In the genomic region with DNA sequence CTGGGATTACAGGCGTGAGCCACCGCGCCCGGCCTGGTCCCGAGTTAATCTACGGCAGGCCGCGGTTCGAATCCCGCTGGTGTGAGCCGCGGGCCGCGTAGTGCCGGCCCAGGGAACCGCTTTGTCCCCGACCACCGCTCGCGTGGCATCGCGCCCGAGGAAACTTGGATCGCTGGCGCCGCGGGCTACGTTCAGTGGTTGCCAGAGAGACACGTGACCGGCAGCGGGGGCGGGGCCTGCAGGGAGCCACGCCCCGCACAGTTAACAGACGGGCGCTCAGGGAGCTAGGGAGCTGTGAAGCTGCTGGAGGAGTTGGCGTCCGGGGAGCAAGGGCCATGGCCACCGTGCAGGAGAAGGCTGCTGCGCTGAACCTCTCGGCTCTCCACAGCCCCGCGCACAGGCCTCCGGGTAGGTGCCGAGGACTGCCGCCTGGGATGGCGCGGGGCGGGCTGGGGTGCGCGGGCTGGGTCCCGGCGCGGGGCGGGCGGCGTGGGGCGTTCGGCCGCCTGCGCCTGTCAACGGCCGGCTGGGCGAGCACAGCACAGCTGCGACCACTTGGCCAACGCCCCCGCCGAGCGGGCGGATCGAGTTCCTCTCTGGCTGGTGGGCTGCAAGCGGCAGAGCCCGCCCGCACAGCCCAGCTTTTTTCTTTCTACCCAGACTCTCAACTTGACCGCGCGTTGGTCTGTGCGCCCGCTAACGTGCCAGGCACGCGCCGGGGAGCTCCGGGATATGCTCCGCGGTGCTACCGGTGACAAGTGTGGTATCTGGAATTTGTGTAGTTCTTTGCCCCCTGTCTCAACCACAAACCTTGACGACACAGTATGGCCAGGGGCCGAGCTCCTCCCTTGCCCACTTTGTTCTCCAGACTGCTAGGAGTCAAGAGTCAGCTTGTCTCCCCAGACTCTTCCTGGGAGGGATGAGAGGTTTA, we compare ENCODE assay signal across 1 cellular context.
TF ChIP-seq lines count a peak whose summit lies in the region.

TSS of gene DEPDC7 (plus strand) at position 258 of the 931 bp plus-strand sequence. CDS start at position 336, 78 bp downstream.

TF ChIP-seq in HEK293, 187 proteins besides CTCF, POLR2A, EP300 and RAD21 (continued from another document and continues in another):
- TF ChIP-seq, protein P1, sequence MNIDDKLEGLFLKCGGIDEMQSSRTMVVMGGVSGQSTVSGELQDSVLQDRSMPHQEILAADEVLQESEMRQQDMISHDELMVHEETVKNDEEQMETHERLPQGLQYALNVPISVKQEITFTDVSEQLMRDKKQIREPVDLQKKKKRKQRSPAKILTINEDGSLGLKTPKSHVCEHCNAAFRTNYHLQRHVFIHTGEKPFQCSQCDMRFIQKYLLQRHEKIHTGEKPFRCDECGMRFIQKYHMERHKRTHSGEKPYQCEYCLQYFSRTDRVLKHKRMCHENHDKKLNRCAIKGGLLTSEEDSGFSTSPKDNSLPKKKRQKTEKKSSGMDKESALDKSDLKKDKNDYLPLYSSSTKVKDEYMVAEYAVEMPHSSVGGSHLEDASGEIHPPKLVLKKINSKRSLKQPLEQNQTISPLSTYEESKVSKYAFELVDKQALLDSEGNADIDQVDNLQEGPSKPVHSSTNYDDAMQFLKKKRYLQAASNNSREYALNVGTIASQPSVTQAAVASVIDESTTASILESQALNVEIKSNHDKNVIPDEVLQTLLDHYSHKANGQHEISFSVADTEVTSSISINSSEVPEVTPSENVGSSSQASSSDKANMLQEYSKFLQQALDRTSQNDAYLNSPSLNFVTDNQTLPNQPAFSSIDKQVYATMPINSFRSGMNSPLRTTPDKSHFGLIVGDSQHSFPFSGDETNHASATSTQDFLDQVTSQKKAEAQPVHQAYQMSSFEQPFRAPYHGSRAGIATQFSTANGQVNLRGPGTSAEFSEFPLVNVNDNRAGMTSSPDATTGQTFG (tag by site-specific recombination; IDR thresholded peaks at IDR 0.05; ENCODE audit: borderline replicate concordance): no peak
- no peak for TF ChIP-seq KLF7 (tag by site-specific recombination; IDR thresholded peaks at IDR 0.05; ENCODE audit: borderline replicate concordance)
- TF ChIP-seq ZNF580 (tag by site-specific recombination; IDR thresholded peaks at IDR 0.05): peak; percentile 82; the same call in 1 of the 2 replicates
- TF ChIP-seq ZNF830 (tag by site-specific recombination; IDR thresholded peaks at IDR 0.05; ENCODE audit: low read depth): no peak
- TF ChIP-seq ZBTB21 (tag by site-specific recombination; IDR thresholded peaks at IDR 0.05): no peak
- TF ChIP-seq HIC1 (tag by site-specific recombination; IDR thresholded peaks at IDR 0.05): peak; percentile 92
- TF ChIP-seq SP3 (tag by site-specific recombination; IDR thresholded peaks at IDR 0.05): peak; percentile 78
- no peak for TF ChIP-seq ZXDB (tag by site-specific recombination; IDR thresholded peaks at IDR 0.05)
- no peak for TF ChIP-seq ZNF114 (tag by site-specific recombination; IDR thresholded peaks at IDR 0.05)
- no peak for TF ChIP-seq ZNF223 (tag by site-specific recombination; IDR thresholded peaks at IDR 0.05)
- peak; percentile 71; the same call in 1 of the 2 replicates for TF ChIP-seq ZNF501 (tag by site-specific recombination; IDR thresholded peaks at IDR 0.05)
- no peak for TF ChIP-seq ZNF529 (tag by site-specific recombination; IDR thresholded peaks at IDR 0.05; ENCODE audit: insufficient replicate concordance)
- peak; percentile 47; the same call in 1 of the 2 replicates for TF ChIP-seq KLF16 (tag by site-specific recombination; IDR thresholded peaks at IDR 0.05)
- TF ChIP-seq GLIS2 (tag by site-specific recombination; IDR thresholded peaks at IDR 0.05): peak; percentile 20; the same call in 1 of the 2 replicates
- TF ChIP-seq ZSCAN16 (tag by site-specific recombination; IDR thresholded peaks at IDR 0.05): no peak
- TF ChIP-seq, protein P2, sequence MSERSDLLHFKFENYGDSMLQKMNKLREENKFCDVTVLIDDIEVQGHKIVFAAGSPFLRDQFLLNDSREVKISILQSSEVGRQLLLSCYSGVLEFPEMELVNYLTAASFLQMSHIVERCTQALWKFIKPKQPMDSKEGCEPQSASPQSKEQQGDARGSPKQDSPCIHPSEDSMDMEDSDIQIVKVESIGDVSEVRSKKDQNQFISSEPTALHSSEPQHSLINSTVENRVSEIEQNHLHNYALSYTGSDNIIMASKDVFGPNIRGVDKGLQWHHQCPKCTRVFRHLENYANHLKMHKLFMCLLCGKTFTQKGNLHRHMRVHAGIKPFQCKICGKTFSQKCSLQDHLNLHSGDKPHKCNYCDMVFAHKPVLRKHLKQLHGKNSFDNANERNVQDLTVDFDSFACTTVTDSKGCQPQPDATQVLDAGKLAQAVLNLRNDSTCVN (tag by site-specific recombination; optimal IDR thresholded peaks at IDR 0.05): peak; percentile 72
- TF ChIP-seq ZNF24 (tag by site-specific recombination; IDR thresholded peaks at IDR 0.05): no peak
- no peak for TF ChIP-seq ZNF561 (tag by site-specific recombination; IDR thresholded peaks at IDR 0.05; ENCODE audit: borderline replicate concordance)
- TF ChIP-seq ZNF274 (IDR thresholded peaks at IDR 0.05; ENCODE audit: low read length): no peak
- TF ChIP-seq ZNF274 (tag by site-specific recombination; IDR thresholded peaks at IDR 0.05; ENCODE audit: borderline replicate concordance): no peak
- no peak for TF ChIP-seq ZNF670 (tag by site-specific recombination; IDR thresholded peaks at IDR 0.05; ENCODE audit: low read depth)
- TF ChIP-seq ZNF521 (tag by site-specific recombination; IDR thresholded peaks at IDR 0.05): no peak
- TF ChIP-seq ZBTB20 (tag by site-specific recombination; IDR thresholded peaks at IDR 0.05): peak; percentile 21; the same call in 1 of the 2 replicates
- TF ChIP-seq, protein P3, sequence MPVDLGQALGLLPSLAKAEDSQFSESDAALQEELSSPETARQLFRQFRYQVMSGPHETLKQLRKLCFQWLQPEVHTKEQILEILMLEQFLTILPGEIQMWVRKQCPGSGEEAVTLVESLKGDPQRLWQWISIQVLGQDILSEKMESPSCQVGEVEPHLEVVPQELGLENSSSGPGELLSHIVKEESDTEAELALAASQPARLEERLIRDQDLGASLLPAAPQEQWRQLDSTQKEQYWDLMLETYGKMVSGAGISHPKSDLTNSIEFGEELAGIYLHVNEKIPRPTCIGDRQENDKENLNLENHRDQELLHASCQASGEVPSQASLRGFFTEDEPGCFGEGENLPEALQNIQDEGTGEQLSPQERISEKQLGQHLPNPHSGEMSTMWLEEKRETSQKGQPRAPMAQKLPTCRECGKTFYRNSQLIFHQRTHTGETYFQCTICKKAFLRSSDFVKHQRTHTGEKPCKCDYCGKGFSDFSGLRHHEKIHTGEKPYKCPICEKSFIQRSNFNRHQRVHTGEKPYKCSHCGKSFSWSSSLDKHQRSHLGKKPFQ (tag by site-specific recombination; IDR thresholded peaks at IDR 0.05): peak; percentile 73
- peak; percentile 77 for TF ChIP-seq KLF9 (tag by site-specific recombination; IDR thresholded peaks at IDR 0.05; ENCODE audit: low read depth)
- no peak for TF ChIP-seq MYNN (tag by site-specific recombination; IDR thresholded peaks at IDR 0.05; ENCODE audit: borderline replicate concordance)
- TF ChIP-seq YY1 (tag by site-specific recombination; IDR thresholded peaks at IDR 0.05): no peak
- peak; percentile 72 for TF ChIP-seq ZNF335 (tag by site-specific recombination; conservative IDR thresholded peaks at IDR 0.05)
- peak; percentile 34; the same call in 1 of the 2 replicates for TF ChIP-seq ZNF843 (tag by site-specific recombination; IDR thresholded peaks at IDR 0.05)
- TF ChIP-seq ZNF658 (tag by site-specific recombination; IDR thresholded peaks at IDR 0.05): no peak
- no peak for TF ChIP-seq HOXD13 (CRISPR knock-in tag; IDR thresholded peaks at IDR 0.05; ENCODE audit: borderline replicate concordance)
- no peak for TF ChIP-seq ZNF140 (tag by site-specific recombination; IDR thresholded peaks at IDR 0.05)
- TF ChIP-seq IKZF3 (tag by site-specific recombination; IDR thresholded peaks at IDR 0.05): 0 out of 2 replicates have a peak, but pooled peaks have one; percentile 12
- peak; percentile 71 for TF ChIP-seq ZBTB48 (tag by site-specific recombination; IDR thresholded peaks at IDR 0.05)
- no peak for TF ChIP-seq ZNF530 (tag by site-specific recombination; IDR thresholded peaks at IDR 0.05; ENCODE audit: low read depth)
- no peak for TF ChIP-seq PRDM6 (tag by site-specific recombination; IDR thresholded peaks at IDR 0.05)
- TF ChIP-seq ZFP3 (tag by site-specific recombination; IDR thresholded peaks at IDR 0.05; ENCODE audit: low read depth): no peak
- no peak for TF ChIP-seq ZNF747 (tag by site-specific recombination; IDR thresholded peaks at IDR 0.05)
- TF ChIP-seq ZNF37A (tag by site-specific recombination; IDR thresholded peaks at IDR 0.05): no peak
- TF ChIP-seq, protein P4, sequence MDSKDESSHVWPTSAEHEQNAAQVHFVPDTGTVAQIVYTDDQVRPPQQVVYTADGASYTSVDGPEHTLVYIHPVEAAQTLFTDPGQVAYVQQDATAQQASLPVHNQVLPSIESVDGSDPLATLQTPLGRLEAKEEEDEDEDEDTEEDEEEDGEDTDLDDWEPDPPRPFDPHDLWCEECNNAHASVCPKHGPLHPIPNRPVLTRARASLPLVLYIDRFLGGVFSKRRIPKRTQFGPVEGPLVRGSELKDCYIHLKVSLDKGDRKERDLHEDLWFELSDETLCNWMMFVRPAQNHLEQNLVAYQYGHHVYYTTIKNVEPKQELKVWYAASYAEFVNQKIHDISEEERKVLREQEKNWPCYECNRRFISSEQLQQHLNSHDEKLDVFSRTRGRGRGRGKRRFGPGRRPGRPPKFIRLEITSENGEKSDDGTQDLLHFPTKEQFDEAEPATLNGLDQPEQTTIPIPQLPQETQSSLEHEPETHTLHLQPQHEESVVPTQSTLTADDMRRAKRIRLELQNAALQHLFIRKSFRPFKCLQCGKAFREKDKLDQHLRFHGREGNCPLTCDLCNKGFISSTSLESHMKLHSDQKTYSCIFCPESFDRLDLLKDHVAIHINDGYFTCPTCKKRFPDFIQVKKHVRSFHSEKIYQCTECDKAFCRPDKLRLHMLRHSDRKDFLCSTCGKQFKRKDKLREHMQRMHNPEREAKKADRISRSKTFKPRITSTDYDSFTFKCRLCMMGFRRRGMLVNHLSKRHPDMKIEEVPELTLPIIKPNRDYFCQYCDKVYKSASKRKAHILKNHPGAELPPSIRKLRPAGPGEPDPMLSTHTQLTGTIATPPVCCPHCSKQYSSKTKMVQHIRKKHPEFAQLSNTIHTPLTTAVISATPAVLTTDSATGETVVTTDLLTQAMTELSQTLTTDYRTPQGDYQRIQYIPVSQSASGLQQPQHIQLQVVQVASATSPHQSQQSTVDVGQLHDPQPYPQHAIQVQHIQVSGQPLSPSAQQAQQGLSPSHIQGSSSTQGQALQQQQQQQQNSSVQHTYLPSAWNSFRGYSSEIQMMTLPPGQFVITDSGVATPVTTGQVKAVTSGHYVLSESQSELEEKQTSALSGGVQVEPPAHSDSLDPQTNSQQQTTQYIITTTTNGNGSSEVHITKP (tag by site-specific recombination; IDR thresholded peaks at IDR 0.05): no peak
- no peak for TF ChIP-seq KLF10 (tag by site-specific recombination; IDR thresholded peaks at IDR 0.05)
- TF ChIP-seq ZFP41 (tag by site-specific recombination; IDR thresholded peaks at IDR 0.05; ENCODE audit: borderline replicate concordance): no peak
- TF ChIP-seq, protein P5, sequence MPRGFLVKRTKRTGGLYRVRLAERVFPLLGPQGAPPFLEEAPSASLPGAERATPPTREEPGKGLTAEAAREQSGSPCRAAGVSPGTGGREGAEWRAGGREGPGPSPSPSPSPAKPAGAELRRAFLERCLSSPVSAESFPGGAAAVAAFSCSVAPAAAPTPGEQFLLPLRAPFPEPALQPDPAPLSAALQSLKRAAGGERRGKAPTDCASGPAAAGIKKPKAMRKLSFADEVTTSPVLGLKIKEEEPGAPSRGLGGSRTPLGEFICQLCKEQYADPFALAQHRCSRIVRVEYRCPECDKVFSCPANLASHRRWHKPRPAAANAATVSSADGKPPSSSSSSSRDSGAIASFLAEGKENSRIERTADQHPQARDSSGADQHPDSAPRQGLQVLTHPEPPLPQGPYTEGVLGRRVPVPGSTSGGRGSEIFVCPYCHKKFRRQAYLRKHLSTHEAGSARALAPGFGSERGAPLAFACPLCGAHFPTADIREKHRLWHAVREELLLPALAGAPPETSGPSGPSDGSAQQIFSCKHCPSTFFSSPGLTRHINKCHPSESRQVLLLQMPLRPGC (tag by site-specific recombination; IDR thresholded peaks at IDR 0.05): 0 out of 2 replicates have a peak, but pooled peaks have one; percentile 17
- TF ChIP-seq ZNF677 (tag by site-specific recombination; IDR thresholded peaks at IDR 0.05): no peak
- peak; percentile 59 for TF ChIP-seq SP2 (tag by site-specific recombination; IDR thresholded peaks at IDR 0.05)
- TF ChIP-seq OSR2 (tag by site-specific recombination; IDR thresholded peaks at IDR 0.05): peak; percentile 88
- no peak for TF ChIP-seq BCL11A (tag by site-specific recombination; IDR thresholded peaks at IDR 0.05; ENCODE audit: low read depth)
